ENCODE assay signal across 8 cellular contexts in genomic region chr2:109510136-109511028, GRCh38.
DNase-seq lines count a peak whose midpoint lies in the region; ATAC-seq and TF ChIP-seq lines count a peak whose summit lies in the region.

No MANE protein-coding gene starts in this region.

- intact Hi-C loops in naive thymus-derived CD4-positive, alpha-beta T cell (cut with micrococcal nuclease), result loop anchor here (1.0 to 10.0 kb wide), 8 partner anchors 161 to 723 kb away; partner anchors contain the start of gene CCDC138 (in 1 of the 2)

- H3K9me2 ChIP-seq in DOHH2 (replicated peaks; ENCODE audit: control insufficient read depth, low read length), result no peaks in the 10 kb centered on the region

- H3K4me1 ChIP-seq in DOHH2 (ENCODE audit: control insufficient read depth, low read length), result no peaks in the 10 kb centered on the region
- H3K4me1 ChIP-seq in OCI-LY3 (ENCODE audit: low read length), result peaks cover 18% of the 10 kb centered on the region
- peaks cover 0 to 2% of the 10 kb centered on the region in 2 donors for H3K4me1 ChIP-seq in naive thymus-derived CD4-positive, alpha-beta T cell (ENCODE audit: control insufficient read depth in 2 of 2, insufficient read depth in 2 of 2, low read length in 2 of 2)

- H3K4me3 ChIP-seq in DOHH2 (ENCODE audit: low read length) (no peak overlapping the region), OCI-LY3 (ENCODE audit: low read length) (no peak overlapping the region)
- no peak overlapping the region for H3K4me3 ChIP-seq in naive thymus-derived CD4-positive, alpha-beta T cell (ENCODE audit: low read length)

- H3K79me2 ChIP-seq in DOHH2 (ENCODE audit: control insufficient read depth, low read length), result no peaks in the 10 kb centered on the region
- no peaks in the 10 kb centered on the region for H3K79me2 ChIP-seq in OCI-LY3 (ENCODE audit: low read length)

- TF ChIP-seq POLR2A in erythroblast (IDR thresholded peaks at IDR 0.05; ENCODE audit: low read length), result no peak

- H3K36me3 ChIP-seq in DOHH2 (ENCODE audit: control insufficient read depth, low read length), result no peaks in the 10 kb centered on the region
- no peaks in the 10 kb centered on the region for H3K36me3 ChIP-seq in OCI-LY3 (replicated peaks; ENCODE audit: low read depth, low read length)
- H3K36me3 ChIP-seq in naive thymus-derived CD4-positive, alpha-beta T cell (ENCODE audit: control insufficient read depth in 2 of 3, insufficient read depth in 3 of 3, low read length in 3 of 3), result no peaks in the 10 kb centered on the region

- peak; percentile 77 for DNase-seq in HK-2 (ENCODE audit: unreplicated experiment)
- DNase-seq in activated CD8-positive, alpha-beta memory T cell treated with anti-CD3 and anti-CD28 coated beads, Interleukin-2, amount 50 U/mL, for 48 hours, result peak; percentile 86
- DNase-seq in erythroblast (lab: John Stamatoyannopoulos, UW), result peak; percentile 44 to 69
- DNase-seq in naive thymus-derived CD4-positive, alpha-beta T cell, result peak; percentile 56 to 83 (median 74)
- DNase-seq in stimulated activated effector memory CD8-positive, alpha-beta T cell treated with anti-CD3 and anti-CD28 coated beads, Interleukin-12 subunit alpha, Interleukin-12 subunit beta, amount 100 ng/mL, for 72 hours (ENCODE audit: low spot score in 2 of 2), result peak; percentile 60 to 88

- H3K9me3 Mint-ChIP-seq in naive thymus-derived CD4-positive, alpha-beta T cell, result no peaks in the 10 kb centered on the region
- H3K9me3 Mint-ChIP-seq in stimulated activated effector memory CD8-positive, alpha-beta T cell treated with anti-CD3 and anti-CD28 coated beads, Interleukin-12 subunit alpha, Interleukin-12 subunit beta, amount 100 ng/mL, for 72 hours, result no peaks in the 10 kb centered on the region

- H3K27me3 Mint-ChIP-seq in naive thymus-derived CD4-positive, alpha-beta T cell, result no peaks in the 10 kb centered on the region

- POLR2A ChIA-PET in naive thymus-derived CD4-positive, alpha-beta T cell (lab: Charles Lee), result interaction anchor here (0.8 to 1.2 kb wide), 4 partner anchors 382 to 522 kb away, joined by 3 read pairs; partner anchors contain the start of gene EDAR

- H3K4me2 ChIP-seq in DOHH2 (ENCODE audit: low read length), result no peak overlapping the region
- no peak overlapping the region for H3K4me2 ChIP-seq in OCI-LY3 (ENCODE audit: low read length)

- H3K4me1 Mint-ChIP-seq in naive thymus-derived CD4-positive, alpha-beta T cell, result peaks cover 0 to 7% (median 4%) of the 10 kb centered on the region in 7 donors
- H3K4me1 Mint-ChIP-seq in stimulated activated effector memory CD8-positive, alpha-beta T cell treated with anti-CD3 and anti-CD28 coated beads, Interleukin-12 subunit alpha, Interleukin-12 subunit beta, amount 100 ng/mL, for 72 hours, result peaks cover 25% of the 10 kb centered on the region

- H4K20me1 ChIP-seq in DOHH2 (ENCODE audit: control insufficient read depth, insufficient read depth, low read depth, low read length) (no peaks in the 10 kb centered on the region), OCI-LY3 (ENCODE audit: insufficient read depth, low read length) (no peaks in the 10 kb centered on the region)

- ATAC-seq in naive thymus-derived CD4-positive, alpha-beta T cell, result peak; percentile 80
- no peak for ATAC-seq in stimulated activated effector memory CD8-positive, alpha-beta T cell treated with anti-CD3 and anti-CD28 coated beads, Interleukin-12 subunit alpha, Interleukin-12 subunit beta, amount 100 ng/mL, for 72 hours
- ATAC-seq in GM21529 (IDR thresholded peaks at IDR 0.05; ENCODE audit: unreplicated experiment), result no peak

- H3K27me3 ChIP-seq in DOHH2 (ENCODE audit: control insufficient read depth, low read length), result peaks cover 2% of the 10 kb centered on the region; the same call in 1 of the 2 replicates
- no peaks in the 10 kb centered on the region for H3K27me3 ChIP-seq in OCI-LY3 (ENCODE audit: low read depth, low read length)
- H3K27me3 ChIP-seq in naive thymus-derived CD4-positive, alpha-beta T cell (ENCODE audit: control insufficient read depth in 2 of 2, insufficient read depth in 2 of 2, low read length in 2 of 2), result no peaks in the 10 kb centered on the region

- H2AFZ ChIP-seq in OCI-LY3 (ENCODE audit: low read depth, low read length), result no peak overlapping the region

- H3K27ac Mint-ChIP-seq in naive thymus-derived CD4-positive, alpha-beta T cell, result peak overlapping the region in 4 of 9 donors; percentile 22 to 46 (median 44)
- no peak overlapping the region for H3K27ac Mint-ChIP-seq in stimulated activated effector memory CD8-positive, alpha-beta T cell treated with anti-CD3 and anti-CD28 coated beads, Interleukin-12 subunit alpha, Interleukin-12 subunit beta, amount 100 ng/mL, for 72 hours

- no peak overlapping the region for H3K9ac ChIP-seq in OCI-LY3 (ENCODE audit: low read length)

- TF ChIP-seq CTCF in DOHH2 (IDR thresholded peaks at IDR 0.05; ENCODE audit: low read depth, low read length, poor library complexity, severe bottlenecking), result peak; percentile 84
- peak; percentile 80 for TF ChIP-seq CTCF in OCI-LY3 (IDR thresholded peaks at IDR 0.05; ENCODE audit: low read depth, low read length)

- no peaks in the 10 kb centered on the region for H3K9me3 ChIP-seq in DOHH2 (ENCODE audit: control insufficient read depth, insufficient read depth, low read length)
- no peaks in the 10 kb centered on the region for H3K9me3 ChIP-seq in OCI-LY3 (ENCODE audit: insufficient read depth, low read length)
- H3K9me3 ChIP-seq in naive thymus-derived CD4-positive, alpha-beta T cell (ENCODE audit: control insufficient read depth in 2 of 3, low read length in 3 of 3), result no peaks in the 10 kb centered on the region

- H3F3A ChIP-seq in DOHH2 (ENCODE audit: control insufficient read depth, insufficient read depth), result no peaks in the 10 kb centered on the region

- CTCF ChIA-PET in naive thymus-derived CD4-positive, alpha-beta T cell (lab: Charles Lee), result interaction anchor here (0.6 to 4.4 kb wide), 22 partner anchors 9 to 688 kb away, joined by 3 to 31 read pairs (median 3); partner anchors contain the start of gene SH3RF3

- no peak overlapping the region for H3K27ac ChIP-seq in DOHH2 (ENCODE audit: low read depth, low read length)
- no peak overlapping the region for H3K27ac ChIP-seq in OCI-LY3 (ENCODE audit: low read length)
- no peak overlapping the region for H3K27ac ChIP-seq in naive thymus-derived CD4-positive, alpha-beta T cell (ENCODE audit: low read depth, low read length)

- no peak overlapping the region for H3K4me3 Mint-ChIP-seq in naive thymus-derived CD4-positive, alpha-beta T cell
- no peak overlapping the region for H3K4me3 Mint-ChIP-seq in stimulated activated effector memory CD8-positive, alpha-beta T cell treated with anti-CD3 and anti-CD28 coated beads, Interleukin-12 subunit alpha, Interleukin-12 subunit beta, amount 100 ng/mL, for 72 hours

- no peaks in the 10 kb centered on the region for H3K36me3 Mint-ChIP-seq in naive thymus-derived CD4-positive, alpha-beta T cell
- H3K36me3 Mint-ChIP-seq in stimulated activated effector memory CD8-positive, alpha-beta T cell treated with anti-CD3 and anti-CD28 coated beads, Interleukin-12 subunit alpha, Interleukin-12 subunit beta, amount 100 ng/mL, for 72 hours, result peaks cover 5% of the 10 kb centered on the region
